Comparison of ENCODE assay signal across 2 cellular contexts in the genomic region with DNA sequence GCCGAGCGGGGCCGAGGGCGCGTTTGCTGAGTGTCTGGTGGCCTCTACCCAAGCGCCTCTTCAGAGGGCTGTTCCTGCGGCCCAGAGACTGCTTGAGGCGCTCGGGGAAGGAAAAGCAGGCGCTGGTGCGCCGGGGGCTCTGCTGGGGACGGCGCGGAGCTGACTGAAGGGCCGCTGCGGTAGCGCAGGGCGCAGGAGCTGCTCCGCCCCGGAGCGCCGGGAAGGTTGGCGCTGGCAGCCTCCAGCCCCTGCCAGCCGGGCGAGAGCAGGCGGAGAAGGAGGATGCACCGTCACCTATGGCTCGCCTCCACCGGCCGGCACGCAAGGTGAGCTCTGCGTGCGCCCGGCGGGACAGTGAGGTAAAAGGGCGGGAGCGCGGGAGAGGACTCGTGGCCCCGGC. TPM values are rescaled to one million over a fixed set of nuclear protein-coding genes. Genes with fewer than 3 reads are reported as not detected.
"Had no signal": no experiment of that assay in that cellular context is flagged by ENCODE, and none has a peak within 500 bp of the region (broad histone marks: within the 10 kb centered on the region; RNA-seq: fewer than 3 reads in every experiment).

No MANE protein-coding gene starts in this region.

RNA-seq across cellular contexts. Expression of a gene that starts 11.2 kb away (rescaled TPM):
- total RNA-seq: G401, GM12878 had no signal
- polyA plus RNA-seq: GM12878 had no signal
